ENCODE assay signal across 8 cellular contexts in genomic region chr19:13118424-13119193, GRCh38. TPM values are rescaled to one million over a fixed set of nuclear protein-coding genes. Genes with fewer than 3 reads are reported as not detected.
DNase-seq lines count a peak whose midpoint lies in the region; ATAC-seq and TF ChIP-seq lines count a peak whose summit lies in the region.

No MANE protein-coding gene starts in this region.

- H3K27me3 ChIP-seq in GM23338 (ENCODE audit: insufficient read depth) = no peaks in the 10 kb centered on the region

- H3F3A ChIP-seq in GM23338 (replicated peaks; ENCODE audit: low read depth) = peaks cover 6% of the 10 kb centered on the region

- TF ChIP-seq CTCF in GM23338 (conservative IDR thresholded peaks at IDR 0.05; ENCODE audit: low read depth in 2 of 2) (no peak), astrocyte of the cerebellum (IDR thresholded peaks at IDR 0.05; ENCODE audit: low read depth, low read length, missing control alignments) (no peak)

- in situ Hi-C loops in astrocyte of the cerebellum (cut with HindIII; ENCODE audit: low sequenced_read_pairs) = no loop called here

- ATAC-seq in GM23338 = peak; percentile 74
- ATAC-seq in HG03025 (IDR thresholded peaks at IDR 0.05; ENCODE audit: low FRiP score, unreplicated experiment) = no peak

- H3K4me3 Mint-ChIP-seq in GM23338 = peak overlapping the region; percentile 93

- peak; percentile 71 for DNase-seq in EH (ENCODE audit: low read depth)
- DNase-seq in GM23338 (ENCODE audit: low spot score) = peak; percentile 97
- DNase-seq in NCI-H748 (lab: John Stamatoyannopoulos, UW; ENCODE audit: unreplicated experiment) = peak; percentile 76
- DNase-seq in astrocyte of the cerebellum (ENCODE audit: low read depth) = no peak
- DNase-seq in iris pigment epithelial cell (ENCODE audit: low read depth) = peak; percentile 55
- DNase-seq in stimulated activated CD4-positive, alpha-beta T cell treated with anti-CD3 and anti-CD28 coated beads, Interleukin-4, amount 100 ng/mL, for 1 hour = peak; percentile 52
- DNase-seq in putamen (ENCODE audit: low spot score) = no peak

- H3K4me3 ChIP-seq in GM23338 = peak overlapping the region; percentile 96
- peak overlapping the region; percentile 91 for H3K4me3 ChIP-seq in astrocyte of the cerebellum (ENCODE audit: low read depth, low read length)

- peaks cover 54% of the 10 kb centered on the region for H3K4me1 Mint-ChIP-seq in GM23338

- H4K20me1 ChIP-seq in GM23338 (replicated peaks; ENCODE audit: insufficient read depth) = peaks cover 47% of the 10 kb centered on the region

- H3K4me1 ChIP-seq in GM23338 (ENCODE audit: insufficient read depth) = peaks cover 37% of the 10 kb centered on the region

- peaks cover 83% of the 10 kb centered on the region for H3K79me2 ChIP-seq in GM23338 (replicated peaks; ENCODE audit: insufficient read depth)

- peaks cover 49% of the 10 kb centered on the region for H3K36me3 Mint-ChIP-seq in GM23338 (ENCODE audit: low read depth)

- H3K9me2 ChIP-seq in GM23338 (ENCODE audit: insufficient read depth) = no peaks in the 10 kb centered on the region

- peaks cover 9% of the 10 kb centered on the region; the same call in 1 of the 2 replicates for H3K36me3 ChIP-seq in GM23338 (ENCODE audit: insufficient read depth)

- H3K27ac Mint-ChIP-seq in GM23338 = peak overlapping the region; percentile 92

- H3K4me2 ChIP-seq in GM23338 = peak overlapping the region; percentile 94

- no peak overlapping the region for H2AFZ ChIP-seq in GM23338

- peaks cover 3% of the 10 kb centered on the region for H3K9me3 Mint-ChIP-seq in GM23338

- peaks cover 35% of the 10 kb centered on the region for H3K27me3 Mint-ChIP-seq in GM23338 (ENCODE audit: insufficient read depth, low read depth, poor library complexity)

- H3K27ac ChIP-seq in GM23338 (ENCODE audit: low read depth) = peak overlapping the region; percentile 95

TF ChIP-seq in GM23338, 12 proteins besides CTCF, POLR2A, EP300 and RAD21:
- peak; percentile 40; the same call in 1 of the 2 replicates for TF ChIP-seq POLR2AphosphoS5 (IDR thresholded peaks at IDR 0.05; ENCODE audit: low read depth)
- no peak for TF ChIP-seq ZNF462 (CRISPR knock-in tag; IDR thresholded peaks at IDR 0.05)
- TF ChIP-seq ETS1 (IDR thresholded peaks at IDR 0.05) = peak; percentile 65; the same call in 1 of the 2 replicates

RNA-seq across cellular contexts. Expression of gene NACC1, which starts 0.5 kb away (rescaled TPM):
- 203 and 260 TPM in 2 replicates for total RNA-seq in GM23338 (2014; rRNA removed; shearing (Covaris generic))
- polyA plus RNA-seq in GM23338 (2016; fragmentation: Nextera tagmentation; extraction: Ambion mirVana) = 12.4 and 16.1 TPM in 2 replicates

RNA-seq across cellular contexts. Expression of gene TRMT1, which starts 2.1 kb away (rescaled TPM):
- 76.4 and 88.6 TPM in 2 replicates for total RNA-seq in GM23338 (2014; rRNA removed; shearing (Covaris generic))
- 90.1 and 92.6 TPM in 2 replicates for polyA plus RNA-seq in GM23338 (2016; fragmentation: Nextera tagmentation; extraction: Ambion mirVana)

RNA-seq across cellular contexts. Expression of gene LYL1, which starts 16.0 kb away (rescaled TPM):
- total RNA-seq in GM23338 (2014; rRNA removed; shearing (Covaris generic)) = 0.47 and 2.2 TPM in 2 replicates
- 0.77 and 1.2 TPM in 2 replicates for polyA plus RNA-seq in GM23338 (2016; fragmentation: Nextera tagmentation; extraction: Ambion mirVana)

RNA-seq across cellular contexts. Expression of gene STX10, which starts 31.6 kb away (rescaled TPM):
- total RNA-seq in GM23338 (2014; rRNA removed; shearing (Covaris generic)) = 55.9 and 58.3 TPM in 2 replicates
- 42.8 and 44.0 TPM in 2 replicates for polyA plus RNA-seq in GM23338 (2016; fragmentation: Nextera tagmentation; extraction: Ambion mirVana)

RNA-seq across cellular contexts. Expression of gene IER2, which starts 31.6 kb away (rescaled TPM):
- 99.1 and 124 TPM in 2 replicates for total RNA-seq in GM23338 (2014; rRNA removed; shearing (Covaris generic))
- polyA plus RNA-seq in GM23338 (2016; fragmentation: Nextera tagmentation; extraction: Ambion mirVana) = 191 and 200 TPM in 2 replicates

Comparison
In these comparisons a context has a peak if more than half of its experiments do, and no peak if none do; other contexts are left out.
1. DNase-seq: peak in EH (single experiment), GM23338 (single experiment), NCI-H748 (single experiment), iris pigment epithelial cell (single experiment) and stimulated activated CD4-positive, alpha-beta T cell treated with anti-CD3 and anti-CD28 coated beads, Interleukin-4, amount 100 ng/mL, for 1 hour (single experiment); none in astrocyte of the cerebellum (single experiment) and putamen (single experiment).